8 cellular contexts compared by ENCODE assay signal in the genomic region with DNA sequence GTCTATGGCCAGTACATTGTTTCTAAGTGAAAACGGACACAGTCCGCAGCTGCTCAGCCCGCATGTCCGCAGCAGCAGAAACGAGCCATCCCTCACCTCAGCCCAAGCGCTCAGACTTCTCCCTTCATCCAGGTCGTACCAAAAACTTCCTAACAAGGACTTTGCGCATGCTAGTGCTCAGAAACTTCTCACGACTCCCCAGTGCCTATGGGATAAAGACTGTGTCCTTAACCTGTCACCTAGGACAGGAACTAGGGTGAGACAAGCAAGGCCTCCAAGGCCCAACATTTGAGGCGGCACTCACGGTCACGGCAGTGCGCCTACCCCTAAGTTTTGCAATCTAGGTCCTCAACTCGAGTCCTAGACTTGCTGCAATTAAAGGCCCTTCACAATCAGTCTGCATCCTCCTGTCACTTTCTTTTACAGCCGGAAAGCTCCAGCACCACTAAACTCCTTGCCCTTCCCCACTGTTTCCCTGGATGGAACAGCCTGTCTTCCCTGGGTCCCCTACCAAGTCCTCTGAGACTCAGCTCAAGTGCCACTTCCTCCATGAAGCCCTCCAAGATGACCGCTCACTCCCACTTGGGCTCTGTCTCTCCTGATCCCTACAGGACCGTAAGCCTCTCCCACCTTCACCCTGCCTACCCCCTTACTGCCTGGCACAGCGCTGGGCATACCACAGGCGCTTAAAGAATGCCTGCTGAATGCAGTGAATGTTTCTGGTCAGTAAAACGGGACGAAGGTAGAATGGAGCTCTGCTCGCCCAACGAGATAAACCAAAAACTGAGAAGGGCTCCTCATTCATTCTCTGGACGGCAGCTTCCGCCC. TPM values are rescaled to one million over a fixed set of nuclear protein-coding genes. Genes with fewer than 3 reads are reported as not detected.
DNase-seq lines count a peak whose midpoint lies in the region; ATAC-seq and TF ChIP-seq lines count a peak whose summit lies in the region.

No MANE protein-coding gene starts in this region.

- no peak for TF ChIP-seq POLR2A in esophagus squamous epithelium (IDR thresholded peaks at IDR 0.05)

- H3K36me3 ChIP-seq in esophagus squamous epithelium (no peaks in the 10 kb centered on the region), neutrophil (no peaks in the 10 kb centered on the region)

- H3K27ac ChIP-seq in esophagus squamous epithelium (peak overlapping the region in 3 of 4 donors; percentile 56 to 89 (median 87)), neutrophil (peak overlapping the region; percentile 81)

- no peak for TF ChIP-seq CTCF in esophagus squamous epithelium (IDR thresholded peaks at IDR 0.05)
- TF ChIP-seq CTCF in neutrophil (IDR thresholded peaks at IDR 0.05), result no peak

- H3K9me3 ChIP-seq in esophagus squamous epithelium (no peaks in the 10 kb centered on the region), neutrophil (no peaks in the 10 kb centered on the region)

- ATAC-seq in Right ventricle myocardium inferior (no peak), left ventricle myocardium superior (no peak), GM21423 (IDR thresholded peaks at IDR 0.05; ENCODE audit: unreplicated experiment) (no peak)

- H3K4me1 ChIP-seq in esophagus squamous epithelium (peaks cover 18 to 40% (median 19%) of the 10 kb centered on the region in 3 donors), neutrophil (ENCODE audit: control insufficient read depth in 1 of 2, insufficient read depth in 1 of 2, low read depth in 1 of 2, low read length in 1 of 2) (peaks cover 20 to 35% of the 10 kb centered on the region in 2 experiments)

- peak; percentile 48 for DNase-seq in Right ventricle myocardium inferior (ENCODE audit: missing footprints)
- no peak for DNase-seq in left ventricle myocardium superior
- DNase-seq in SK-N-DZ (ENCODE audit: low spot score), result peak; percentile 37
- no peak for DNase-seq in esophagus squamous epithelium (lab: John Stamatoyannopoulos, UW)
- no peak for DNase-seq in effector CD4-positive, alpha-beta T cell
- DNase-seq in GDM1 (lab: John Stamatoyannopoulos, UW), result no peak

- intact Hi-C loops in Right ventricle myocardium inferior (cut with DNase I) (no loop called here), left ventricle myocardium superior (cut with micrococcal nuclease) (no loop called here), esophagus squamous epithelium (cut with DNase I) (no loop called here)

- WGBS in esophagus squamous epithelium, 2 donors, result 29 to 49% methylated on average over 17 to 21 of the region's 25 CpGs

- H3K27me3 ChIP-seq in esophagus squamous epithelium (peaks cover 0 to 29% (median 0%) of the 10 kb centered on the region in 4 donors), neutrophil (no peaks in the 10 kb centered on the region)

- H3K4me3 ChIP-seq in esophagus squamous epithelium (peak overlapping the region; percentile 56 to 92 (median 86)), neutrophil (ENCODE audit: low read depth in 1 of 2, low read length in 1 of 2) (peak overlapping the region; percentile 79 to 91)

RNA-seq across cellular contexts. Expression of a gene that starts 1.2 kb away (rescaled TPM):
- total RNA-seq in Right ventricle myocardium inferior, result 7.7 TPM
- total RNA-seq in left ventricle myocardium superior, result 9.9 TPM
- 79.2 and 95.4 TPM in 2 replicates for polyA plus RNA-seq in SK-N-DZ (2014; cell fraction: cytosol; rRNA removed)
- 103 and 107 TPM in 2 replicates for polyA plus RNA-seq in SK-N-DZ (2014; cell fraction: nucleus; rRNA removed)
- 10 to 100 TPM; 13.2 to 30.8 (median 24.4) TPM for total RNA-seq in esophagus squamous epithelium

RNA-seq across cellular contexts. Expression of a gene that starts 23.2 kb away (rescaled TPM):
- total RNA-seq in Right ventricle myocardium inferior (1.5 TPM), left ventricle myocardium superior (0.99 TPM), esophagus squamous epithelium (1 to 10 TPM; 1.6 to 5.3 (median 3.3) TPM)
- 7.5 and 12.1 TPM in 2 replicates for polyA plus RNA-seq in SK-N-DZ (2014; cell fraction: cytosol; rRNA removed)
- 40.3 and 60.1 TPM in 2 replicates for polyA plus RNA-seq in SK-N-DZ (2014; cell fraction: nucleus; rRNA removed)

RNA-seq across cellular contexts. Expression of a gene that starts 49.2 kb away (rescaled TPM):
- total RNA-seq in Right ventricle myocardium inferior (48.9 TPM), left ventricle myocardium superior (45.1 TPM), esophagus squamous epithelium (10 to 100 TPM; 32.3 to 64.4 (median 46.8) TPM)
- polyA plus RNA-seq in SK-N-DZ (2014; cell fraction: cytosol; rRNA removed), result 26.7 and 27.8 TPM in 2 replicates
- polyA plus RNA-seq in SK-N-DZ (2014; cell fraction: nucleus; rRNA removed), result 11.4 and 12.3 TPM in 2 replicates

Comparison
In these comparisons a context has a peak if more than half of its experiments do, and no peak if none do; other contexts are left out.
1. DNase-seq: peak in Right ventricle myocardium inferior (single experiment) and SK-N-DZ (single experiment); none in left ventricle myocardium superior (single experiment), esophagus squamous epithelium (single experiment), effector CD4-positive, alpha-beta T cell (single experiment) and GDM1 (single experiment).